27 cellular contexts compared by ENCODE assay signal in the genomic region with DNA sequence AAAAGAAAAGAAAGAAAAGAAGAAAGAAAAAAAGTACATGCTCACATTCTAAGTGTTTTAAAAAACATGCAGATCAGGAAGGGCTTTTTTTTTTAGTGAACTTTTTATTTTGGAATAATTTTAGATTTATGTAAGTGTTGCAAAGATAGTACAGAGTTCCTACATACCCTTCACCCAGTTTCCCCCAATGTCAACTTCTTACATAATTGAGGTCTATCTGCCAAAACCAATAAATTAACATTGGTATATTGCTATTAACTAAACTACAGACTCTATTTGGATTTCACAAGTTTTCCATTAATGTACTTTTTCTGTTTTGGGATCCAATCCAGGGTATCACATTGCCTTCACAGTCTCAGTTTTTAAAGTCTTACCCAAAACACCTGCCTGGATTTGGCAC.
DNase-seq lines count a peak whose midpoint lies in the region; ATAC-seq, FAIRE-seq and TF ChIP-seq lines count a peak whose summit lies in the region.
"Had no signal": no experiment of that assay in that cellular context is flagged by ENCODE, and none has a peak within 500 bp of the region (broad histone marks: within the 10 kb centered on the region; RNA-seq: fewer than 3 reads in every experiment).

No MANE protein-coding gene starts in this region.

- DNase-seq in natural killer cell: no peak
- DNase-seq in natural killer cell treated with Interleukin-12 subunit alpha and Interleukin-12 subunit beta and Interleukin-15 and Interleukin-18, amount 100 ng/mL, for 72 hours (ENCODE audit: low spot score): no peak
- no peak for DNase-seq in H54 (ENCODE audit: insufficient read length, low spot score)
- no peak for DNase-seq in effector memory CD8-positive, alpha-beta T cell
- DNase-seq in retina: no peak
- DNase-seq: 8988T; ACHN; BE2C; C1 segment of cervical spinal cord; CD4-positive, alpha-beta memory T cell; CD4-positive, CD25-positive, alpha-beta regulatory T cell; CD8-positive, alpha-beta memory T cell; COR-L47; DMS 273 treated with DMSO at 0.1 percent for 48 hours; DMS153; DMS53; DMS79; DND-41; EL; GDM1 had no signal

- H3K9me3 Mint-ChIP-seq in natural killer cell: no peaks in the 10 kb centered on the region
- no peaks in the 10 kb centered on the region for H3K9me3 Mint-ChIP-seq in natural killer cell treated with Interleukin-12 subunit alpha and Interleukin-12 subunit beta and Interleukin-15 and Interleukin-18, amount 100 ng/mL, for 72 hours
- no peaks in the 10 kb centered on the region for H3K9me3 Mint-ChIP-seq in effector memory CD8-positive, alpha-beta T cell
- H3K9me3 Mint-ChIP-seq: CD14-positive monocyte had no signal

- H3K27ac Mint-ChIP-seq in natural killer cell: peak overlapping the region; percentile 25 to 45
- H3K27ac Mint-ChIP-seq in natural killer cell treated with Interleukin-12 subunit alpha and Interleukin-12 subunit beta and Interleukin-15 and Interleukin-18, amount 100 ng/mL, for 72 hours: no peak overlapping the region
- H3K27ac Mint-ChIP-seq in effector memory CD8-positive, alpha-beta T cell: peak overlapping the region; percentile 36 to 62
- H3K27ac Mint-ChIP-seq: CD14-positive monocyte; CD4-positive, CD25-positive, alpha-beta regulatory T cell had no signal

- FAIRE-seq in H54 (lab: Jason Lieb, UNC): peak; percentile 6
- FAIRE-seq: A204.1, GM12878, GM12892 had no signal

- H3K9me3 ChIP-seq in HEK293 (ENCODE audit: control insufficient read depth, insufficient read depth, low read depth, low read length): no peaks in the 10 kb centered on the region
- H3K9me3 ChIP-seq: BE2C, BLaER1 had no signal

- peaks cover 3% of the 10 kb centered on the region; the same call in 1 of the 2 replicates for H3K4me1 ChIP-seq in HEK293 (ENCODE audit: control insufficient read depth, insufficient read depth, low read length)
- H3K4me1 ChIP-seq: BE2C, BLaER1 had no signal

- ATAC-seq in natural killer cell (no peak), GM18505 (IDR thresholded peaks at IDR 0.05; ENCODE audit: unreplicated experiment) (no peak)
- ATAC-seq in natural killer cell treated with Interleukin-12 subunit alpha and Interleukin-12 subunit beta and Interleukin-15 and Interleukin-18, amount 100 ng/mL, for 72 hours: no peak
- no peak for ATAC-seq in effector memory CD8-positive, alpha-beta T cell (replicated peaks)
- ATAC-seq: GM12878 had no signal

- TF ChIP-seq CTCF in natural killer cell (IDR thresholded peaks at IDR 0.05): no peak
- TF ChIP-seq CTCF in HEK293 (tag by site-specific recombination; IDR thresholded peaks at IDR 0.05): no peak

- no peak overlapping the region for H3K4me3 ChIP-seq in HEK293 (ENCODE audit: low read depth, low read length)
- H3K4me3 ChIP-seq: BLaER1, GM12878 had no signal

- H3K36me3 ChIP-seq in HEK293 (ENCODE audit: control insufficient read depth in 2 of 2, insufficient read depth in 1 of 2, low read length in 2 of 2): no peaks in the 10 kb centered on the region
- H3K36me3 ChIP-seq: BE2C, BLaER1 had no signal

- no peak overlapping the region for H3K4me3 Mint-ChIP-seq in natural killer cell
- no peak overlapping the region for H3K4me3 Mint-ChIP-seq in natural killer cell treated with Interleukin-12 subunit alpha and Interleukin-12 subunit beta and Interleukin-15 and Interleukin-18, amount 100 ng/mL, for 72 hours
- H3K4me3 Mint-ChIP-seq in effector memory CD8-positive, alpha-beta T cell: no peak overlapping the region
- H3K4me3 Mint-ChIP-seq: CD4-positive, alpha-beta memory T cell; CD4-positive, CD25-positive, alpha-beta regulatory T cell; CD8-positive, alpha-beta memory T cell had no signal

- H3K4me1 Mint-ChIP-seq in natural killer cell: peaks cover 15 to 30% of the 10 kb centered on the region in 2 donors
- H3K4me1 Mint-ChIP-seq in natural killer cell treated with Interleukin-12 subunit alpha and Interleukin-12 subunit beta and Interleukin-15 and Interleukin-18, amount 100 ng/mL, for 72 hours (ENCODE audit: low read depth in 2 of 2): peaks cover 5 to 11% of the 10 kb centered on the region in 2 donors
- peaks cover 6 to 14% of the 10 kb centered on the region in 2 donors for H3K4me1 Mint-ChIP-seq in effector memory CD8-positive, alpha-beta T cell (ENCODE audit: low read depth in 2 of 2)
- H3K4me1 Mint-ChIP-seq: CD14-positive monocyte had no signal

- CTCF ChIA-PET in HEK293 (lab: Yijun Ruan, JAX): interaction anchor here (0.9 to 4.6 kb wide), 3 partner anchors 12 to 245 kb away, joined by 5 to 32 read pairs (median 12); a partner anchor contains a TSS

- no peak overlapping the region for H3K27ac ChIP-seq in HEK293 (ENCODE audit: extremely low read depth, low read depth, low read length)
- H3K27ac ChIP-seq: BLaER1 had no signal

- H3K27me3 Mint-ChIP-seq in natural killer cell (ENCODE audit: low read depth in 2 of 2): no peaks in the 10 kb centered on the region
- H3K27me3 Mint-ChIP-seq in natural killer cell treated with Interleukin-12 subunit alpha and Interleukin-12 subunit beta and Interleukin-15 and Interleukin-18, amount 100 ng/mL, for 72 hours: no peaks in the 10 kb centered on the region
- H3K27me3 Mint-ChIP-seq in effector memory CD8-positive, alpha-beta T cell: no peaks in the 10 kb centered on the region
- H3K27me3 Mint-ChIP-seq: CD4-positive, alpha-beta memory T cell; CD8-positive, alpha-beta memory T cell had no signal

- POLR2A ChIA-PET in HEK293 (lab: Yijun Ruan, JAX): no interaction called here

- intact Hi-C loops in natural killer cell (cut with micrococcal nuclease): no loop called here

- peaks cover 6% of the 10 kb centered on the region for H3K36me3 Mint-ChIP-seq in natural killer cell
- H3K36me3 Mint-ChIP-seq in natural killer cell treated with Interleukin-12 subunit alpha and Interleukin-12 subunit beta and Interleukin-15 and Interleukin-18, amount 100 ng/mL, for 72 hours: peaks cover 11% of the 10 kb centered on the region
- H3K36me3 Mint-ChIP-seq in effector memory CD8-positive, alpha-beta T cell (ENCODE audit: insufficient read depth): peaks cover 17% of the 10 kb centered on the region
- H3K36me3 Mint-ChIP-seq: CD14-positive monocyte had no signal

- TF ChIP-seq POLR2A in H54 (IDR thresholded peaks at IDR 0.05; ENCODE audit: low read depth, low read length): no peak
- no peak for TF ChIP-seq POLR2A in GM18505 (IDR thresholded peaks at IDR 0.05; ENCODE audit: borderline replicate concordance, extremely low read depth, insufficient read depth, insufficient read length)

TF ChIP-seq in HEK293, 187 proteins besides CTCF, POLR2A, EP300 and RAD21:
- no peak for TF ChIP-seq ZNF621 (tag by site-specific recombination; IDR thresholded peaks at IDR 0.05)
- TF ChIP-seq ZNF510 (tag by site-specific recombination; IDR thresholded peaks at IDR 0.05; ENCODE audit: insufficient replicate concordance): peak; percentile 30
- TF ChIP-seq ZNF660 (tag by site-specific recombination; IDR thresholded peaks at IDR 0.05): no peak
- TF ChIP-seq TCF7L2 (IDR thresholded peaks at IDR 0.05; ENCODE audit: borderline replicate concordance, low read depth, low read length): no peak
- peak; percentile 100 for TF ChIP-seq ZNF529 (tag by site-specific recombination; IDR thresholded peaks at IDR 0.05; ENCODE audit: insufficient replicate concordance)
TF ChIP-seq in HEK293: peak in this region for 2.

Comparison
In these comparisons a context has a peak if more than half of its experiments do, and no peak if none do; other contexts are left out.
1. H3K27ac Mint-ChIP-seq: peak in natural killer cell (2 of 2) and effector memory CD8-positive, alpha-beta T cell (2 of 2); none in natural killer cell treated with Interleukin-12 subunit alpha and Interleukin-12 subunit beta and Interleukin-15 and Interleukin-18, amount 100 ng/mL, for 72 hours (0 of 2).